In genomic region chr15:59350421-59350732, GRCh38 we compare ENCODE assay signal across 11 cellular contexts. TPM values are rescaled to one million over a fixed set of nuclear protein-coding genes. Genes with fewer than 3 reads are reported as not detected.
A peak's percentile ranks its signal among the peaks of the same experiment; 100 is the strongest.
DNase-seq lines count a peak whose midpoint lies in the region; ATAC-seq and TF ChIP-seq lines count a peak whose summit lies in the region.
"Had no signal": no experiment of that assay in that cellular context is flagged by ENCODE, and none has a peak within 500 bp of the region (broad histone marks: within the 10 kb centered on the region; RNA-seq: fewer than 3 reads in every experiment).

No MANE protein-coding gene starts in this region.

- peak overlapping the region; percentile 46; the same call in 1 of the 2 replicates for H3K23ac ChIP-seq in IMR-90 (ENCODE audit: low read depth, low read length)

- H3K36me3 Mint-ChIP-seq in T-cell: no peaks in the 10 kb centered on the region

- no peak overlapping the region for H3K4me3 Mint-ChIP-seq in T-cell

- no peak overlapping the region for H2AK9ac ChIP-seq in IMR-90 (replicated peaks; ENCODE audit: low read depth, low read length, poor library complexity)

- POLR2A ChIA-PET in IMR-90 (lab: Charles Lee; ENCODE audit: unreplicated experiment) (no interaction called here), T-cell (lab: Charles Lee) (no interaction called here)

- H3K14ac ChIP-seq in IMR-90 (replicated peaks; ENCODE audit: low read depth, low read length): peak overlapping the region; percentile 74

- H4K5ac ChIP-seq in IMR-90 (ENCODE audit: low read depth, low read length): peak overlapping the region; percentile 16; the same call in 1 of the 2 replicates

- H3K36me3 ChIP-seq in ACC112 (ENCODE audit: insufficient read depth, low read length) (no peaks in the 10 kb centered on the region), IMR-90 (ENCODE audit: control insufficient read depth, insufficient read depth, low read length) (no peaks in the 10 kb centered on the region), breast epithelium (no peaks in the 10 kb centered on the region), osteoblast (ENCODE audit: insufficient read depth, low read length) (no peaks in the 10 kb centered on the region)
- H3K36me3 ChIP-seq: HAP-1 had no signal

- H3K56ac ChIP-seq in IMR-90 (ENCODE audit: extremely low read depth, insufficient read depth, low read length): no peak overlapping the region

- H3K79me1 ChIP-seq in IMR-90 (ENCODE audit: low read depth in 1 of 2, low read length in 2 of 2): peaks cover 37 to 81% of the 10 kb centered on the region in 2 experiments

- peaks cover 17 to 24% (median 17%) of the 10 kb centered on the region in 3 donors for H3K4me1 Mint-ChIP-seq in T-cell

- peak overlapping the region; percentile 14; the same call in 1 of the 2 replicates for H4K91ac ChIP-seq in IMR-90 (ENCODE audit: insufficient read depth, low read depth, low read length)

- peak overlapping the region; percentile 43; the same call in 1 of the 2 replicates for H2BK120ac ChIP-seq in IMR-90 (ENCODE audit: low read depth, low read length)

- in situ Hi-C loops in IMR-90 (cut with MboI; ENCODE audit: low sequenced_read_pairs): no loop called here

- H3K79me2 ChIP-seq in ACC112 (ENCODE audit: control insufficient read depth, insufficient read depth, low read length, unreplicated experiment): peaks cover 79% of the 10 kb centered on the region
- peaks cover 94% of the 10 kb centered on the region for H3K79me2 ChIP-seq in osteoblast (ENCODE audit: insufficient read depth, low read length)

- TF ChIP-seq RAD21 in IMR-90 (IDR thresholded peaks at IDR 0.05; ENCODE audit: low read length): no peak

- DNase-seq in IMR-90 (no peak), breast epithelium (ENCODE audit: low spot score in 2 of 2) (no peak), osteoblast (ENCODE audit: insufficient read length, low spot score, missing footprints) (no peak), T-cell (no peak), LoVo (ENCODE audit: low spot score) (no peak), NCI-H2227 (lab: John Stamatoyannopoulos, UW; ENCODE audit: unreplicated experiment) (no peak)
- DNase-seq: NCI-H510A treated with DMSO at 0.1 percent for 48 hours had no signal

- H3K4ac ChIP-seq in IMR-90 (ENCODE audit: low read depth, low read length): peak overlapping the region; percentile 42; the same call in 1 of the 2 replicates

- H4K20me1 ChIP-seq in IMR-90 (ENCODE audit: insufficient read depth, low read length): peaks cover 20% of the 10 kb centered on the region
- H4K20me1 ChIP-seq in osteoblast (ENCODE audit: insufficient read depth, low read length): peaks cover 15% of the 10 kb centered on the region

- H3K27me3 ChIP-seq in ACC112 (ENCODE audit: insufficient read depth, low read length) (no peaks in the 10 kb centered on the region), IMR-90 (ENCODE audit: control insufficient read depth, insufficient read depth, low read length) (no peaks in the 10 kb centered on the region), breast epithelium (no peaks in the 10 kb centered on the region), osteoblast (ENCODE audit: insufficient read depth, low read length) (no peaks in the 10 kb centered on the region)

- H3K27me3 Mint-ChIP-seq in T-cell: peaks cover 7 to 16% of the 10 kb centered on the region in 2 donors

- H3K27ac Mint-ChIP-seq in T-cell: peak overlapping the region in 1 of 2 donors; percentile 8

- H3K4me1 ChIP-seq in ACC112 (ENCODE audit: control insufficient read depth, insufficient read depth, low read length, unreplicated experiment): peaks cover 31% of the 10 kb centered on the region
- no peaks in the 10 kb centered on the region; the same call in 1 of the 2 replicates for H3K4me1 ChIP-seq in IMR-90 (ENCODE audit: control insufficient read depth, insufficient read depth, low read length)
- peaks cover 5% of the 10 kb centered on the region in 2 donors for H3K4me1 ChIP-seq in breast epithelium
- peaks cover 25% of the 10 kb centered on the region for H3K4me1 ChIP-seq in osteoblast (ENCODE audit: insufficient read depth, low read length)

- H2BK15ac ChIP-seq in IMR-90 (ENCODE audit: low read depth, low read length): 0 out of 3 replicates have a peak overlapping the region, but pooled peaks have one; percentile 32

- H2BK5ac ChIP-seq in IMR-90 (ENCODE audit: low read depth, low read length, poor library complexity, severe bottlenecking): peak overlapping the region; percentile 89

- H3K4me3 ChIP-seq in ACC112 (ENCODE audit: low read depth, low read length) (peak overlapping the region; percentile 46; the same call in 1 of the 2 replicates), IMR-90 (ENCODE audit: insufficient read depth, low read depth, low read length) (no peak overlapping the region), breast epithelium (no peak overlapping the region), osteoblast (ENCODE audit: insufficient read depth, low read length) (no peak overlapping the region)
- H3K4me3 ChIP-seq: HAP-1 had no signal

- H3K9me1 ChIP-seq in IMR-90 (ENCODE audit: insufficient read depth, low read length): peaks cover 10% of the 10 kb centered on the region

- CTCF ChIA-PET in IMR-90 (lab: Yijun Ruan, JAX): no interaction called here
- CTCF ChIA-PET in T-cell (lab: Charles Lee): no interaction called here

- TF ChIP-seq CTCF in IMR-90 (conservative IDR thresholded peaks at IDR 0.05; ENCODE audit: low read depth, low read length) (no peak), breast epithelium (IDR thresholded peaks at IDR 0.05) (no peak), osteoblast (IDR thresholded peaks at IDR 0.05; ENCODE audit: extremely low read depth, low read depth, low read length) (no peak)

- no peak for TF ChIP-seq POLR2A in IMR-90 (IDR thresholded peaks at IDR 0.05; ENCODE audit: low read depth, low read length)
- TF ChIP-seq POLR2A in breast epithelium (IDR thresholded peaks at IDR 0.05): no peak

- no peak overlapping the region for H3K9ac ChIP-seq in IMR-90 (ENCODE audit: low read depth, low read length)

- no TSS peak for BruUV-seq in IMR-90 (replicated peaks; lab: Mats Ljungman, UMichigan)

- H2AK5ac ChIP-seq in IMR-90 (ENCODE audit: low read depth, low read length): peak overlapping the region; percentile 64

- peak overlapping the region; percentile 92 for H3K27ac ChIP-seq in ACC112 (ENCODE audit: low read depth, low read length)
- H3K27ac ChIP-seq in IMR-90 (ENCODE audit: insufficient read depth, low read length): peak overlapping the region; percentile 63
- peak overlapping the region; percentile 84 to 88 for H3K27ac ChIP-seq in breast epithelium
- peak overlapping the region; percentile 76 for H3K27ac ChIP-seq in osteoblast (ENCODE audit: low read depth, low read length)
- H3K27ac ChIP-seq: C4-2B had no signal

- H3K18ac ChIP-seq in IMR-90 (ENCODE audit: low read depth, low read length): peak overlapping the region; percentile 51; the same call in 1 of the 2 replicates

- H3K9me3 Mint-ChIP-seq in T-cell: no peaks in the 10 kb centered on the region

- peak; percentile 38; the same call in 1 of the 2 replicates for ATAC-seq in IMR-90 (ENCODE audit: low read depth)
- no peak for ATAC-seq in T-cell (replicated peaks in 1 of 4)
- ATAC-seq in GM21528 (IDR thresholded peaks at IDR 0.05; ENCODE audit: low FRiP score, unreplicated experiment): no peak

- no CpG with 5 or more reads among the region's 1 CpG for WGBS in IMR-90 (ENCODE audit: extremely low coverage in 2 of 2, insufficient read length in 1 of 2), 2 experiments

- peak overlapping the region in 1 of 2 experiments; percentile 68; a peak in 2 of 4 replicates for H4K8ac ChIP-seq in IMR-90 (ENCODE audit: low read depth in 2 of 2, low read length in 2 of 2)

- H3K9me3 ChIP-seq in IMR-90 (ENCODE audit: control insufficient read depth, insufficient read depth, low read length) (no peaks in the 10 kb centered on the region), breast epithelium (no peaks in the 10 kb centered on the region), osteoblast (ENCODE audit: low read depth, low read length) (no peaks in the 10 kb centered on the region)
- H3K9me3 ChIP-seq: HAP-1 had no signal

- H3K4me2 ChIP-seq in IMR-90 (ENCODE audit: low read depth, low read length) (peak overlapping the region; percentile 57; the same call in 1 of the 2 replicates), osteoblast (ENCODE audit: insufficient read depth, low read length) (peak overlapping the region; percentile 58)

- H2BK20ac ChIP-seq in IMR-90 (ENCODE audit: low read depth, low read length): peak overlapping the region; percentile 60

- dilution Hi-C loops in IMR-90 (cut with HindIII; ENCODE audit: low sequenced_read_pairs, unreplicated experiment): no loop called here

- H2AFZ ChIP-seq in ACC112 (ENCODE audit: low read length, unreplicated experiment): peak overlapping the region; percentile 29
- peak overlapping the region; percentile 60 for H2AFZ ChIP-seq in IMR-90 (replicated peaks; ENCODE audit: low read length, poor library complexity)
- no peak overlapping the region for H2AFZ ChIP-seq in osteoblast (ENCODE audit: low read length)

- intact Hi-C loops in IMR-90 (cut with micrococcal nuclease): no loop called here
- intact Hi-C loops in breast epithelium (cut with DNase I; ENCODE audit: low total_unique reads): no loop called here

TF ChIP-seq in IMR-90, 13 proteins besides CTCF, POLR2A, EP300 and RAD21:
- TF ChIP-seq USF2 (IDR thresholded peaks at IDR 0.05; ENCODE audit: low read depth, low read length) (no peak), MAFK (IDR thresholded peaks at IDR 0.05; ENCODE audit: low read depth, low read length) (no peak), SMC3 (IDR thresholded peaks at IDR 0.05; ENCODE audit: low read depth, low read length) (no peak), MXI1 (IDR thresholded peaks at IDR 0.05; ENCODE audit: borderline replicate concordance, low read depth, low read length) (no peak), CEBPB (IDR thresholded peaks at IDR 0.05; ENCODE audit: low read depth, low read length) (no peak), RCOR1 (IDR thresholded peaks at IDR 0.05; ENCODE audit: insufficient replicate concordance, low read length) (no peak), BHLHE40 (IDR thresholded peaks at IDR 0.05; ENCODE audit: low read depth, low read length) (no peak), NFE2L2 (IDR thresholded peaks at IDR 0.05; ENCODE audit: low read depth, low read length) (no peak)

RNA-seq across cellular contexts. Expression of gene MYO1E, which starts 22.3 kb away (rescaled TPM):
- total RNA-seq in IMR-90 (2012; rRNA removed): 35.8 and 37.3 TPM in 2 replicates
- 13.4 and 13.5 TPM in 2 replicates for polyA plus RNA-seq in IMR-90 (2012; rRNA removed)
- polyA plus RNA-seq in IMR-90 (2012; cell fraction: cytosol; rRNA removed): 15.1 and 17.9 TPM in 2 replicates
- 13.0 and 24.0 TPM in 2 replicates for polyA plus RNA-seq in IMR-90 (2012; cell fraction: nucleus; rRNA removed; ENCODE audit: low replicate concordance)
- 10 to 100 TPM; 51.5 to 76.1 (median 68.6) TPM for total RNA-seq in breast epithelium
- 220 and 336 TPM in 2 replicates for total RNA-seq in osteoblast
- total RNA-seq in T-cell: 10 to 100 TPM in 1 of 5 donors, 1 to 10 TPM in 4; 1.3 to 11.7 (median 4.3) TPM
